In the genomic region with DNA sequence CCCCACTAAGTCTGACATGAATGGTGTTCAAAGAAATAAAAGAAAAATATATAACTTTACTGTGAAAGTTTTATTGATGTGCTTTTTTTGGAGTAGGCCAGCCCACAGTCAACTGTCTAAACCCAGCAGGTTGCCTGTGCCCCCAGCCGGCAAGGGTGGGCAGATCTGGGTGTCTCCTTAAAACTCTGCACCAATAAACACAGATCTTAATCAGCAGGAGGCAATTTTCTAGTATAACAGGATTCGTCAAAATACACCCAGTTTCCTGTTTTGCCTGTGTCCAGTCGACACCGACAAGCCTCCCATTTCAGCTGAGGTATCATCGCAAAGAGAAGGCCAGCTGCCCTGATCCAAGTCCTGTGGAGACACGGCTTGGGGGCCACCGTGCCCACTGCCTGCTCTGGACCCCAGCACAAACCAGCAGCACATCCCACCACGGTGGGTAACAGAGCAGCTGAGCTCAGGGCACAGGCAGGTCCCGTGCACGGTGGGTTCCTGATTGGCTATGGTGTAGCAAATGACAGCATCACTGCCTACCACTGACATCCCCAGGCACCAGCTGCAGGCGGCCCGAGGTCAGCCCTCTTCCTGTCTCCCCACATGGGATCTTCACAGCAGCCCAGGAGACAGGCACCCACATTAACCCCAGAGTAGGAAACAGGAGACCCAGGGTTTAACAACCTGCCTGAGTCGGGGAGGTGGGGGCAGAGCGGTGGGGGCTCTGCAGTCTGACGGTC, we compare ENCODE assay signal across 13 cellular contexts. TPM values are rescaled to one million over a fixed set of nuclear protein-coding genes. Genes with fewer than 3 reads are reported as not detected.
DNase-seq lines count a peak whose midpoint lies in the region; ATAC-seq, FAIRE-seq and TF ChIP-seq lines count a peak whose summit lies in the region.
"Had no signal": no experiment of that assay in that cellular context is flagged by ENCODE, and none has a peak within 500 bp of the region (broad histone marks: within the 10 kb centered on the region; RNA-seq: fewer than 3 reads in every experiment).

No MANE protein-coding gene starts in this region.

- no peaks in the 10 kb centered on the region for H3K9me3 Mint-ChIP-seq in stimulated activated naive CD8-positive, alpha-beta T cell treated with anti-CD3 and anti-CD28 coated beads, Interleukin-15, amount 100 ng/mL, for 72 hours

- H4K8ac ChIP-seq in H1 (ENCODE audit: extremely low read depth, insufficient read depth, low read length) = no peak overlapping the region; the same call in 1 of the 2 replicates

- H3K27me3 ChIP-seq in right atrium auricular region (no peaks in the 10 kb centered on the region), RWPE2 (ENCODE audit: insufficient read depth, poor library complexity, severe bottlenecking) (peaks cover 17% of the 10 kb centered on the region), H1 (replicated peaks in 1 of 4; ENCODE audit: control insufficient read depth in 3 of 4, extremely low read depth in 1 of 4, insufficient read depth in 3 of 4, low read length in 3 of 4) (no peaks in the 10 kb centered on the region; a peak in 1 of 7 replicates), lower lobe of right lung (ENCODE audit: low read depth) (peaks cover 17% of the 10 kb centered on the region)
- H3K27me3 ChIP-seq: Peyer's patch had no signal

- TF ChIP-seq CTCF in right atrium auricular region (IDR thresholded peaks at IDR 0.05) (no peak), RWPE2 (IDR thresholded peaks at IDR 0.05; ENCODE audit: poor library complexity, severe bottlenecking) (no peak), H1 (IDR thresholded peaks at IDR 0.05; ENCODE audit: control extremely low read depth in 1 of 3, insufficient read depth in 1 of 3, low read depth in 1 of 3, low read length in 3 of 3) (no peak), lower lobe of right lung (IDR thresholded peaks at IDR 0.05) (no peak)

- H3K79me1 ChIP-seq in H1 (ENCODE audit: low read depth, low read length) = peaks cover 6% of the 10 kb centered on the region

- peaks cover 57% of the 10 kb centered on the region for H3K27me3 Mint-ChIP-seq in stimulated activated naive CD8-positive, alpha-beta T cell treated with anti-CD3 and anti-CD28 coated beads, Interleukin-15, amount 100 ng/mL, for 72 hours

- H2AK5ac ChIP-seq in H1 (ENCODE audit: low read depth, low read length) = no peak overlapping the region

- H3K36me3 ChIP-seq in right atrium auricular region (no peaks in the 10 kb centered on the region), RWPE2 (ENCODE audit: low read depth) (no peaks in the 10 kb centered on the region), H1 (ENCODE audit: control insufficient read depth in 2 of 4, insufficient read depth in 4 of 4, low read length in 3 of 4) (no peaks in the 10 kb centered on the region), lower lobe of right lung (no peaks in the 10 kb centered on the region)
- H3K36me3 ChIP-seq: Peyer's patch, upper lobe of right lung had no signal

- peak; percentile 23 for ATAC-seq in Right ventricle myocardium inferior
- ATAC-seq in RWPE2 (ENCODE audit: low read depth) = peak; percentile 58
- ATAC-seq in stimulated activated naive CD8-positive, alpha-beta T cell treated with anti-CD3 and anti-CD28 coated beads, Interleukin-15, amount 100 ng/mL, for 72 hours = peak; percentile 91
- no peak for ATAC-seq in lower lobe of right lung
- ATAC-seq: upper lobe of right lung had no signal

- H3K23me2 ChIP-seq in H1 (ENCODE audit: low read depth, low read length) = no peaks in the 10 kb centered on the region

- H3K9me3 ChIP-seq in right atrium auricular region (no peaks in the 10 kb centered on the region), RWPE2 (ENCODE audit: severe bottlenecking) (no peaks in the 10 kb centered on the region), H1 (ENCODE audit: insufficient read depth in 2 of 2, low read depth in 1 of 2, low read length in 1 of 2) (no peaks in the 10 kb centered on the region), lower lobe of right lung (no peaks in the 10 kb centered on the region)
- H3K9me3 ChIP-seq: Peyer's patch, upper lobe of right lung had no signal

- peak overlapping the region in 1 of 2 donors; percentile 83 for H3K27ac Mint-ChIP-seq in stimulated activated naive CD8-positive, alpha-beta T cell treated with anti-CD3 and anti-CD28 coated beads, Interleukin-15, amount 100 ng/mL, for 72 hours
- H3K27ac Mint-ChIP-seq: IgD-negative memory B cell had no signal

- intact Hi-C loops in Right ventricle myocardium inferior (cut with DNase I) (no loop called here), lower lobe of right lung (cut with DNase I) (no loop called here)

- no peak overlapping the region for H3K23ac ChIP-seq in H1 (ENCODE audit: insufficient read length)

- H2BK120ac ChIP-seq in H1 (replicated peaks; ENCODE audit: low read depth, low read length) = no peak overlapping the region

- no peak overlapping the region for H4K5ac ChIP-seq in H1 (ENCODE audit: insufficient read length, low read depth, low read length)

- peaks cover 0 to 6% of the 10 kb centered on the region in 2 donors for H3K4me1 ChIP-seq in right atrium auricular region
- peaks cover 5% of the 10 kb centered on the region for H3K4me1 ChIP-seq in RWPE2 (ENCODE audit: insufficient read depth, poor library complexity, severe bottlenecking)
- H3K4me1 ChIP-seq in H1 (replicated peaks in 1 of 4; ENCODE audit: control insufficient read depth in 3 of 4, insufficient read depth in 4 of 4, low read length in 3 of 4) = peaks cover 0 to 8% (median 4%) of the 10 kb centered on the region in 4 experiments; a peak in 5 of 7 replicates
- H3K4me1 ChIP-seq in lower lobe of right lung = no peaks in the 10 kb centered on the region
- H3K4me1 ChIP-seq: Peyer's patch, upper lobe of right lung had no signal

- CTCF ChIA-PET in H1 (lab: Charles Lee; ENCODE audit: partially characterized antibody) = interaction anchor here (1.3 to 3.8 kb wide), 4 partner anchors 8 to 72 kb away, joined by 3 to 20 read pairs (median 7); no protein-coding TSS in a partner anchor

- H3K4me1 Mint-ChIP-seq in stimulated activated naive CD8-positive, alpha-beta T cell treated with anti-CD3 and anti-CD28 coated beads, Interleukin-15, amount 100 ng/mL, for 72 hours = peaks cover 13% of the 10 kb centered on the region

- TF ChIP-seq POLR2A in H1 (IDR thresholded peaks at IDR 0.05; ENCODE audit: control extremely low read depth in 1 of 2, low read depth in 2 of 2, low read length in 2 of 2) = no peak

- WGBS in H1 (ENCODE audit: extremely low coverage in 1 of 2, insufficient coverage in 1 of 2, insufficient read length in 1 of 2, insufficient replicate concordance in 2 of 2, low coverage in 1 of 2, low lambda C conversion rate in 2 of 2, missing lambda C conversion rate in 1 of 2), 2 experiments = 84% methylated on average over 15 of the region's 15 CpGs; no CpG with 5 or more reads in 1 of the 2 experiments

- H3K56ac ChIP-seq in H1 (replicated peaks; ENCODE audit: insufficient read length, low read depth, low read length) = no peak overlapping the region

- TF ChIP-seq EP300 in H1 (IDR thresholded peaks at IDR 0.05; ENCODE audit: borderline replicate concordance in 1 of 2, low read depth in 2 of 2, low read length in 2 of 2) = no peak

- POLR2A ChIA-PET in H1 (lab: Charles Lee; ENCODE audit: partially characterized antibody) = interaction anchor here (0.6 to 1.1 kb wide), 2 partner anchors 9 to 39 kb away, joined by 3 read pairs; no protein-coding TSS in a partner anchor

- no peaks in the 10 kb centered on the region for H3K79me2 ChIP-seq in H1 (ENCODE audit: control insufficient read depth in 1 of 2, insufficient read depth in 2 of 2, low read length in 2 of 2)

- peaks cover 0 to 2% of the 10 kb centered on the region in 2 experiments for H4K20me1 ChIP-seq in H1 (replicated peaks in 1 of 2; ENCODE audit: control insufficient read depth in 1 of 2, insufficient read depth in 2 of 2, low read length in 2 of 2)

- no peak overlapping the region for H2BK5ac ChIP-seq in H1 (ENCODE audit: low read depth, low read length)

- H3K4me2 ChIP-seq in H1 (ENCODE audit: insufficient read depth in 1 of 2, low read depth in 2 of 2, low read length in 2 of 2) = no peak overlapping the region

- H3K4ac ChIP-seq in H1 (replicated peaks; ENCODE audit: insufficient read length, low read depth, low read length) = no peak overlapping the region

- DNase-seq in Right ventricle myocardium inferior (ENCODE audit: missing footprints) = no peak
- DNase-seq in right atrium auricular region (ENCODE audit: low spot score) = no peak
- no peak for DNase-seq in RWPE2 (ENCODE audit: low spot score)
- DNase-seq in H1 (ENCODE audit: low read depth in 1 of 2, low spot score in 2 of 2) = no peak
- DNase-seq in stimulated activated naive CD8-positive, alpha-beta T cell treated with anti-CD3 and anti-CD28 coated beads, Interleukin-15, amount 100 ng/mL, for 72 hours = peak; percentile 8 to 48
- no peak for DNase-seq in NCI-H2227 (lab: John Stamatoyannopoulos, UW; ENCODE audit: unreplicated experiment)
- DNase-seq in lower lobe of right lung = no peak
- DNase-seq in central memory CD4-positive, alpha-beta T cell = no peak
- DNase-seq: aorta, midbrain, Peyer's patch, upper lobe of right lung had no signal

- peak overlapping the region; percentile 81; the same call in 1 of the 2 replicates for H2BK15ac ChIP-seq in H1 (ENCODE audit: low read length)

- H2AFZ ChIP-seq in H1 (ENCODE audit: low read length) = no peak overlapping the region

- H3K9ac ChIP-seq in H1 (replicated peaks in 1 of 4; ENCODE audit: extremely low read depth in 1 of 4, low read depth in 3 of 4, low read length in 3 of 4) = no peak overlapping the region

- H4K91ac ChIP-seq in H1 (replicated peaks; ENCODE audit: insufficient read length, low read length) = no peak overlapping the region

- peak overlapping the region; percentile 44 to 50 for H3K4me3 Mint-ChIP-seq in stimulated activated naive CD8-positive, alpha-beta T cell treated with anti-CD3 and anti-CD28 coated beads, Interleukin-15, amount 100 ng/mL, for 72 hours

- peak overlapping the region in 1 of 2 donors; percentile 61 for H3K27ac ChIP-seq in right atrium auricular region
- H3K27ac ChIP-seq in RWPE2 (ENCODE audit: poor library complexity, severe bottlenecking) = no peak overlapping the region
- H3K27ac ChIP-seq in H1 (ENCODE audit: low read depth, low read length) = no peak overlapping the region
- no peak overlapping the region for H3K27ac ChIP-seq in lower lobe of right lung
- H3K27ac ChIP-seq: Peyer's patch, upper lobe of right lung had no signal

- FAIRE-seq in H1 (lab: Jason Lieb, UNC) = no peak

- no peak overlapping the region for H3K18ac ChIP-seq in H1 (ENCODE audit: extremely low read depth, low read length)

- no peak overlapping the region for H2BK20ac ChIP-seq in H1 (ENCODE audit: low read length)

- H2BK12ac ChIP-seq in H1 (ENCODE audit: low read depth, low read length) = no peak overlapping the region

- H3K4me3 ChIP-seq in right atrium auricular region (no peak overlapping the region), RWPE2 (ENCODE audit: severe bottlenecking) (no peak overlapping the region), H1 (ENCODE audit: extremely low read depth in 1 of 4, insufficient read depth in 2 of 4, low read depth in 3 of 4, low read length in 4 of 4) (no peak overlapping the region), lower lobe of right lung (no peak overlapping the region)
- H3K4me3 ChIP-seq: Peyer's patch, upper lobe of right lung had no signal

- H3K14ac ChIP-seq in H1 (ENCODE audit: insufficient read length) = no peak overlapping the region

- TF ChIP-seq RAD21 in H1 (IDR thresholded peaks at IDR 0.05 in 1 of 2, conservative IDR thresholded peaks at IDR 0.05 in 1 of 2; ENCODE audit: low read depth in 2 of 2, low read length in 2 of 2) = no peak

RNA-seq across cellular contexts. Expression of gene BMP7, which starts 15.7 kb away (rescaled TPM):
- 27.2 TPM for total RNA-seq in Right ventricle myocardium inferior
- total RNA-seq in right atrium auricular region = 10 to 100 TPM; 15.1 to 23.0 TPM
- total RNA-seq in H1 (2021; fragmentation: NEBNext Ultra II Directional; extraction: Animal tissue kit (Norgen Biotek cat#: 25700)) = 7.2 and 9.2 TPM in 2 replicates
- 14.7 and 29.5 TPM in 2 replicates for polyA plus RNA-seq in H1 (2011; rRNA removed)
- 19.0 TPM for polyA plus RNA-seq in H1 (2011; cell fraction: cytosol; rRNA removed)
- 26.5 TPM for polyA plus RNA-seq in H1 (2011; cell fraction: nucleus; rRNA removed)
- polyA plus RNA-seq in H1 (2012, experiment 1 of 2) = 4.3 to 11.0 TPM (median 8.6 TPM) in 4 replicates
- 4.3 TPM for polyA plus RNA-seq in H1 (2012, experiment 2 of 2)
- polyA plus RNA-seq in H1 (2013, experiment 1 of 2) = 8.0 TPM
- polyA plus RNA-seq in H1 (2013, experiment 2 of 2) = 9.6 TPM
- 6.7 and 12.4 TPM in 2 replicates for polyA minus RNA-seq in H1 (2011; rRNA and poly(A)+ RNA removed)
- 14.2 TPM for polyA minus RNA-seq in H1 (2011; cell fraction: cytosol; rRNA and poly(A)+ RNA removed)
- polyA minus RNA-seq in H1 (2011; cell fraction: nucleus; rRNA and poly(A)+ RNA removed) = 13.2 TPM
- total RNA-seq in lower lobe of right lung = 0.74 TPM
- polyA plus RNA-seq: aorta, IgD-negative memory B cell had no signal

Comparison
In these comparisons a context has a peak if more than half of its experiments do, and no peak if none do; other contexts are left out.
1. ATAC-seq: peak in Right ventricle myocardium inferior (single experiment), RWPE2 (single experiment) and stimulated activated naive CD8-positive, alpha-beta T cell treated with anti-CD3 and anti-CD28 coated beads, Interleukin-15, amount 100 ng/mL, for 72 hours (single experiment); none in lower lobe of right lung (0 of 2).
2. DNase-seq: peak in stimulated activated naive CD8-positive, alpha-beta T cell treated with anti-CD3 and anti-CD28 coated beads, Interleukin-15, amount 100 ng/mL, for 72 hours (2 of 2); none in Right ventricle myocardium inferior (single experiment), right atrium auricular region (single experiment), RWPE2 (single experiment), H1 (0 of 2), NCI-H2227 (single experiment), lower lobe of right lung (single experiment) and central memory CD4-positive, alpha-beta T cell (single experiment).